ENCODE assay signal across 8 cellular contexts in genomic region chr3:40308725-40309438, GRCh38. TPM values are rescaled to one million over a fixed set of nuclear protein-coding genes. Genes with fewer than 3 reads are reported as not detected.
DNase-seq lines count a peak whose midpoint lies in the region; ATAC-seq and TF ChIP-seq lines count a peak whose summit lies in the region.

No MANE protein-coding gene starts in this region.

- no peak for DNase-seq in CD4-positive, CD25-positive, alpha-beta regulatory T cell
- DNase-seq in GM23338 (ENCODE audit: low spot score) (no peak), DMS53 treated with DMSO at 0.1 percent for 48 hours (lab: John Stamatoyannopoulos, UW; ENCODE audit: unreplicated experiment) (no peak), NCI-H1092 treated with DMSO at 0.1 percent for 48 hours (lab: John Stamatoyannopoulos, UW) (no peak)
- DNase-seq in activated naive CD8-positive, alpha-beta T cell treated with anti-CD3 and anti-CD28 coated beads for 36 hours, result no peak
- no peak for DNase-seq in stimulated activated naive CD8-positive, alpha-beta T cell treated with anti-CD3 and anti-CD28 coated beads, Interleukin-15, amount 100 ng/mL, for 72 hours

- peak overlapping the region; percentile 97 for H3K27ac ChIP-seq in CD4-positive, CD25-positive, alpha-beta regulatory T cell (ENCODE audit: insufficient read depth, low read length, poor library complexity, severe bottlenecking)
- H3K27ac ChIP-seq in GM23338 (ENCODE audit: low read depth), result peak overlapping the region; percentile 74; the same call in 1 of the 2 replicates

- peak overlapping the region; percentile 99 to 100 (median 100) for H3K27ac Mint-ChIP-seq in CD4-positive, CD25-positive, alpha-beta regulatory T cell
- peak overlapping the region; percentile 95 for H3K27ac Mint-ChIP-seq in GM23338
- peak overlapping the region; percentile 99 for H3K27ac Mint-ChIP-seq in activated naive CD8-positive, alpha-beta T cell treated with anti-CD3 and anti-CD28 coated beads for 36 hours
- peak overlapping the region; percentile 99 to 100 for H3K27ac Mint-ChIP-seq in stimulated activated naive CD8-positive, alpha-beta T cell treated with anti-CD3 and anti-CD28 coated beads, Interleukin-15, amount 100 ng/mL, for 72 hours

- H3K4me1 ChIP-seq in CD4-positive, CD25-positive, alpha-beta regulatory T cell (ENCODE audit: control insufficient read depth, insufficient read depth, low read length, poor library complexity, severe bottlenecking), result peaks cover 32% of the 10 kb centered on the region
- peaks cover 5% of the 10 kb centered on the region; the same call in 1 of the 2 replicates for H3K4me1 ChIP-seq in GM23338 (ENCODE audit: insufficient read depth)

- H3K4me3 Mint-ChIP-seq in CD4-positive, CD25-positive, alpha-beta regulatory T cell, result peak overlapping the region; percentile 99 to 100 (median 100)
- H3K4me3 Mint-ChIP-seq in GM23338, result peak overlapping the region; percentile 93
- H3K4me3 Mint-ChIP-seq in activated naive CD8-positive, alpha-beta T cell treated with anti-CD3 and anti-CD28 coated beads for 36 hours, result peak overlapping the region; percentile 99
- H3K4me3 Mint-ChIP-seq in stimulated activated naive CD8-positive, alpha-beta T cell treated with anti-CD3 and anti-CD28 coated beads, Interleukin-15, amount 100 ng/mL, for 72 hours, result peak overlapping the region; percentile 97

- no peaks in the 10 kb centered on the region for H4K20me1 ChIP-seq in GM23338 (replicated peaks; ENCODE audit: insufficient read depth)

- no peak for ATAC-seq in CD4-positive, CD25-positive, alpha-beta regulatory T cell (ENCODE audit: low read depth in 2 of 2)
- ATAC-seq in GM23338 (peak; percentile 50), HG03135 (IDR thresholded peaks at IDR 0.05; ENCODE audit: unreplicated experiment) (no peak)
- ATAC-seq in stimulated activated naive CD8-positive, alpha-beta T cell treated with anti-CD3 and anti-CD28 coated beads, Interleukin-15, amount 100 ng/mL, for 72 hours, result no peak

- H3K4me2 ChIP-seq in GM23338, result peak overlapping the region; percentile 84

- H3K36me3 ChIP-seq in CD4-positive, CD25-positive, alpha-beta regulatory T cell (ENCODE audit: control insufficient read depth, insufficient read depth, low read length), result peaks cover 26% of the 10 kb centered on the region
- H3K36me3 ChIP-seq in GM23338 (ENCODE audit: insufficient read depth), result peaks cover 15% of the 10 kb centered on the region

- no peaks in the 10 kb centered on the region for H3K27me3 ChIP-seq in CD4-positive, CD25-positive, alpha-beta regulatory T cell (ENCODE audit: control insufficient read depth, insufficient read depth, low read length)
- no peaks in the 10 kb centered on the region for H3K27me3 ChIP-seq in GM23338 (ENCODE audit: insufficient read depth)

- no peaks in the 10 kb centered on the region for H3K9me3 Mint-ChIP-seq in CD4-positive, CD25-positive, alpha-beta regulatory T cell
- H3K9me3 Mint-ChIP-seq in GM23338, result no peaks in the 10 kb centered on the region
- no peaks in the 10 kb centered on the region for H3K9me3 Mint-ChIP-seq in activated naive CD8-positive, alpha-beta T cell treated with anti-CD3 and anti-CD28 coated beads for 36 hours
- H3K9me3 Mint-ChIP-seq in stimulated activated naive CD8-positive, alpha-beta T cell treated with anti-CD3 and anti-CD28 coated beads, Interleukin-15, amount 100 ng/mL, for 72 hours, result no peaks in the 10 kb centered on the region

- H3K9me2 ChIP-seq in GM23338 (ENCODE audit: insufficient read depth), result no peaks in the 10 kb centered on the region

- no peaks in the 10 kb centered on the region for H3F3A ChIP-seq in GM23338 (replicated peaks; ENCODE audit: low read depth)

- peaks cover 15% of the 10 kb centered on the region for H3K79me2 ChIP-seq in GM23338 (replicated peaks; ENCODE audit: insufficient read depth)

- H3K27me3 Mint-ChIP-seq in CD4-positive, CD25-positive, alpha-beta regulatory T cell, result peaks cover 4% of the 10 kb centered on the region
- H3K27me3 Mint-ChIP-seq in GM23338 (ENCODE audit: insufficient read depth, low read depth, poor library complexity), result peaks cover 2% of the 10 kb centered on the region
- no peaks in the 10 kb centered on the region for H3K27me3 Mint-ChIP-seq in activated naive CD8-positive, alpha-beta T cell treated with anti-CD3 and anti-CD28 coated beads for 36 hours
- H3K27me3 Mint-ChIP-seq in stimulated activated naive CD8-positive, alpha-beta T cell treated with anti-CD3 and anti-CD28 coated beads, Interleukin-15, amount 100 ng/mL, for 72 hours, result no peaks in the 10 kb centered on the region

- TF ChIP-seq CTCF in GM23338 (conservative IDR thresholded peaks at IDR 0.05; ENCODE audit: low read depth in 2 of 2), result no peak

- H3K9me3 ChIP-seq in CD4-positive, CD25-positive, alpha-beta regulatory T cell (ENCODE audit: control insufficient read depth in 2 of 2, low read length in 2 of 2), result no peaks in the 10 kb centered on the region
- H3K9me3 ChIP-seq in iPS-18c (ENCODE audit: control insufficient read depth, insufficient read depth, low read length), result no peaks in the 10 kb centered on the region

- peaks cover 16% of the 10 kb centered on the region for H3K36me3 Mint-ChIP-seq in CD4-positive, CD25-positive, alpha-beta regulatory T cell
- H3K36me3 Mint-ChIP-seq in GM23338 (ENCODE audit: low read depth), result peaks cover 36% of the 10 kb centered on the region
- H3K36me3 Mint-ChIP-seq in activated naive CD8-positive, alpha-beta T cell treated with anti-CD3 and anti-CD28 coated beads for 36 hours, result peaks cover 16% of the 10 kb centered on the region

- H2AFZ ChIP-seq in GM23338, result peak overlapping the region; percentile 95

- peaks cover 23 to 48% (median 39%) of the 10 kb centered on the region in 4 donors for H3K4me1 Mint-ChIP-seq in CD4-positive, CD25-positive, alpha-beta regulatory T cell
- peaks cover 11% of the 10 kb centered on the region; the same call in 2 of the 3 replicates for H3K4me1 Mint-ChIP-seq in GM23338
- peaks cover 25% of the 10 kb centered on the region for H3K4me1 Mint-ChIP-seq in activated naive CD8-positive, alpha-beta T cell treated with anti-CD3 and anti-CD28 coated beads for 36 hours
- H3K4me1 Mint-ChIP-seq in stimulated activated naive CD8-positive, alpha-beta T cell treated with anti-CD3 and anti-CD28 coated beads, Interleukin-15, amount 100 ng/mL, for 72 hours, result peaks cover 17% of the 10 kb centered on the region

- H3K4me3 ChIP-seq in CD4-positive, CD25-positive, alpha-beta regulatory T cell (ENCODE audit: low read depth, low read length), result peak overlapping the region; percentile 73
- peak overlapping the region; percentile 95 for H3K4me3 ChIP-seq in GM23338
- peak overlapping the region; percentile 47; the same call in 1 of the 2 replicates for H3K4me3 ChIP-seq in iPS-18c (ENCODE audit: insufficient read depth, low read depth, low read length)

TF ChIP-seq in GM23338, 12 proteins besides CTCF, POLR2A, EP300 and RAD21 (continues in another document):
- TF ChIP-seq ZNF114 (CRISPR knock-in tag; IDR thresholded peaks at IDR 0.05) (no peak), NANOG (IDR thresholded peaks at IDR 0.05; ENCODE audit: borderline replicate concordance) (no peak), ZNF331 (CRISPR knock-in tag; IDR thresholded peaks at IDR 0.05; ENCODE audit: low read depth) (no peak), EZH2phosphoT487 (IDR thresholded peaks at IDR 0.05; ENCODE audit: unreplicated experiment) (no peak), CREB1 (CRISPR knock-in tag; IDR thresholded peaks at IDR 0.05; ENCODE audit: low read depth) (no peak)
- TF ChIP-seq, protein P1, sequence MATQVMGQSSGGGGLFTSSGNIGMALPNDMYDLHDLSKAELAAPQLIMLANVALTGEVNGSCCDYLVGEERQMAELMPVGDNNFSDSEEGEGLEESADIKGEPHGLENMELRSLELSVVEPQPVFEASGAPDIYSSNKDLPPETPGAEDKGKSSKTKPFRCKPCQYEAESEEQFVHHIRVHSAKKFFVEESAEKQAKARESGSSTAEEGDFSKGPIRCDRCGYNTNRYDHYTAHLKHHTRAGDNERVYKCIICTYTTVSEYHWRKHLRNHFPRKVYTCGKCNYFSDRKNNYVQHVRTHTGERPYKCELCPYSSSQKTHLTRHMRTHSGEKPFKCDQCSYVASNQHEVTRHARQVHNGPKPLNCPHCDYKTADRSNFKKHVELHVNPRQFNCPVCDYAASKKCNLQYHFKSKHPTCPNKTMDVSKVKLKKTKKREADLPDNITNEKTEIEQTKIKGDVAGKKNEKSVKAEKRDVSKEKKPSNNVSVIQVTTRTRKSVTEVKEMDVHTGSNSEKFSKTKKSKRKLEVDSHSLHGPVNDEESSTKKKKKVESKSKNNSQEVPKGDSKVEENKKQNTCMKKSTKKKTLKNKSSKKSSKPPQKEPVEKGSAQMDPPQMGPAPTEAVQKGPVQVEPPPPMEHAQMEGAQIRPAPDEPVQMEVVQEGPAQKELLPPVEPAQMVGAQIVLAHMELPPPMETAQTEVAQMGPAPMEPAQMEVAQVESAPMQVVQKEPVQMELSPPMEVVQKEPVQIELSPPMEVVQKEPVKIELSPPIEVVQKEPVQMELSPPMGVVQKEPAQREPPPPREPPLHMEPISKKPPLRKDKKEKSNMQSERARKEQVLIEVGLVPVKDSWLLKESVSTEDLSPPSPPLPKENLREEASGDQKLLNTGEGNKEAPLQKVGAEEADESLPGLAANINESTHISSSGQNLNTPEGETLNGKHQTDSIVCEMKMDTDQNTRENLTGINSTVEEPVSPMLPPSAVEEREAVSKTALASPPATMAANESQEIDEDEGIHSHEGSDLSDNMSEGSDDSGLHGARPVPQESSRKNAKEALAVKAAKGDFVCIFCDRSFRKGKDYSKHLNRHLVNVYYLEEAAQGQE (IDR thresholded peaks at IDR 0.05; ENCODE audit: unreplicated experiment), result no peak

RNA-seq across cellular contexts. Expression of gene EIF1B, which starts 0.6 kb away (rescaled TPM):
- total RNA-seq in CD4-positive, CD25-positive, alpha-beta regulatory T cell, result 76.4 TPM
- 10 to 100 TPM; 42.3 to 73.6 (median 60.4) TPM for polyA plus RNA-seq in CD4-positive, CD25-positive, alpha-beta regulatory T cell
- total RNA-seq in GM23338 (2014; rRNA removed; shearing (Covaris generic)), result 24.4 and 37.6 TPM in 2 replicates
- 205 and 229 TPM in 2 replicates for polyA plus RNA-seq in GM23338 (2016; fragmentation: Nextera tagmentation; extraction: Ambion mirVana)
- total RNA-seq in activated naive CD8-positive, alpha-beta T cell treated with anti-CD3 and anti-CD28 coated beads for 36 hours, result 10 to 100 TPM; 54.2 to 56.5 TPM
